12 cellular contexts compared by ENCODE assay signal in the genomic region with DNA sequence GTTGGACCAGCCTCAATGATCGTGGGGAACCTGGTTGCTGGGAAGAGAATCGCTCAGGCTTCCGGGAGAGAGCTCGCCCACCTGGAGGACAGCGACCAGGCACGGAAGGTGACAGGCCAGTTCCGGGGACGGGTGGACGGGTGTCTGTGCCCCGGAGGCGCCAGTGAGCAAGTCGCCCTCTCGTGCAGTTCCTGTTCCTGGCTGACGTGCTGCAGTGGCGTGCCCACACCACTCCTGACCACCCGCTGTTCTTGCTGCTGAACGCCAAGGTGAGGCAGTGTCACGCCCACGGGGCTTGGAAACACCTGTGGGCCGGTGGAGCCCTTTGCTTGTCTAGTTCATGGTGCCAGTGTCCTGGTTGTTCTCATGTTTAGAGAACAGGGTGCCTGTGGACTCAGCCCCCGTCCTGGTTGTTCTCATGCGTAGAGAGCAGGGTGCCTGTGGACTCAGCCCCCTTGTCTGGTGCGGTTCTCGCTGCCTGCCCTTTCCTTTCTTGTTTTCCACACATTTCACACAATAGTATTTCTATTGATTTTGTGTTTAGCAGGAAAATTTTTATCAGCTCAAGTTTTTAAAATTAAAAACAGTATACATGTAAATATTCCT. TPM values are rescaled to one million over a fixed set of nuclear protein-coding genes. Genes with fewer than 3 reads are reported as not detected.
A peak's percentile ranks its signal among the peaks of the same experiment; 100 is the strongest.
DNase-seq lines count a peak whose midpoint lies in the region; ATAC-seq and TF ChIP-seq lines count a peak whose summit lies in the region.
"Had no signal": no experiment of that assay in that cellular context is flagged by ENCODE, and none has a peak within 500 bp of the region (broad histone marks: within the 10 kb centered on the region; RNA-seq: fewer than 3 reads in every experiment).

No MANE protein-coding gene starts in this region.

- CTCF ChIA-PET in A673 (lab: Charles Lee) = no interaction called here

- DNase-seq in Ammon's horn (ENCODE audit: low spot score) (peak; percentile 32), T-helper 1 cell (peak in 3 of 5 donors; percentile 15 to 36 (median 32)), naive B cell (peak; percentile 21), A673 (ENCODE audit: low spot score) (no peak), HK-2 (ENCODE audit: unreplicated experiment) (no peak), NCI-H82 treated with DMSO at 0.1 percent for 48 hours (lab: John Stamatoyannopoulos, UW; ENCODE audit: unreplicated experiment) (no peak), glutamatergic neuron (no peak)
- DNase-seq in activated naive CD4-positive, alpha-beta T cell treated with anti-CD3 and anti-CD28 coated beads, Interleukin-2, amount 50 U/mL, for 72 hours (ENCODE audit: low spot score in 2 of 2) = peak; percentile 31 to 71
- DNase-seq: NK-92 treated with Interleukin-12 subunit alpha and Interleukin-12 subunit beta, amount 100 ng/mL, for 24 hours had no signal

- peaks cover 10% of the 10 kb centered on the region for H3K36me3 ChIP-seq in A673 (ENCODE audit: insufficient read depth, low read length, poor library complexity, severe bottlenecking)

- H3K4me3 Mint-ChIP-seq in naive B cell (peak overlapping the region; percentile 55 to 90 (median 72)), glutamatergic neuron (ENCODE audit: unreplicated experiment) (no peak overlapping the region)

- H3K4me1 Mint-ChIP-seq in naive B cell = peaks cover 18 to 34% (median 32%) of the 10 kb centered on the region in 3 donors
- no peaks in the 10 kb centered on the region for H3K4me1 Mint-ChIP-seq in glutamatergic neuron (ENCODE audit: low read depth, unreplicated experiment)

- no TSS peak for BruUV-seq in A673 (replicated peaks; lab: Mats Ljungman, UMichigan)

- POLR2A ChIA-PET in A673 (lab: Charles Lee; ENCODE audit: low non-redundant PET) = no interaction called here

- H3K27me3 Mint-ChIP-seq in naive B cell (no peaks in the 10 kb centered on the region), glutamatergic neuron (ENCODE audit: unreplicated experiment) (peaks cover 2% of the 10 kb centered on the region)
- H3K27me3 Mint-ChIP-seq: progenitor cell of endocrine pancreas had no signal

- H3K4me3 ChIP-seq in A673 (ENCODE audit: low read depth, low read length, poor library complexity, severe bottlenecking) = no peak overlapping the region

- peak; percentile 77 to 92 for ATAC-seq in activated naive CD4-positive, alpha-beta T cell treated with anti-CD3 and anti-CD28 coated beads, Interleukin-2, amount 50 U/mL, for 72 hours
- peak; percentile 57 to 66 for ATAC-seq in naive B cell (ENCODE audit: low read depth in 2 of 2)

- H3K9me3 Mint-ChIP-seq in activated naive CD4-positive, alpha-beta T cell treated with anti-CD3 and anti-CD28 coated beads, Interleukin-2, amount 50 U/mL, for 72 hours = peaks cover 0 to 3% of the 10 kb centered on the region in 2 donors
- peaks cover 0 to 7% (median 0%) of the 10 kb centered on the region in 7 donors for H3K9me3 Mint-ChIP-seq in naive B cell
- peaks cover 2% of the 10 kb centered on the region for H3K9me3 Mint-ChIP-seq in glutamatergic neuron (ENCODE audit: unreplicated experiment)

- intact Hi-C loops in A673 (cut with micrococcal nuclease; ENCODE audit: unreplicated experiment) = no loop called here

- no peak overlapping the region for H3K27ac ChIP-seq in A673 (ENCODE audit: low read depth, low read length, poor library complexity, severe bottlenecking)

- H3K36me3 Mint-ChIP-seq in activated naive CD4-positive, alpha-beta T cell treated with anti-CD3 and anti-CD28 coated beads, Interleukin-2, amount 50 U/mL, for 72 hours = peaks cover 17 to 28% of the 10 kb centered on the region in 2 donors
- H3K36me3 Mint-ChIP-seq in naive B cell (peaks cover 11 to 20% of the 10 kb centered on the region in 2 donors), glutamatergic neuron (ENCODE audit: unreplicated experiment) (peaks cover 14% of the 10 kb centered on the region)

- TF ChIP-seq CTCF in A673 (conservative IDR thresholded peaks at IDR 0.05; ENCODE audit: low read depth, low read length) (no peak), glutamatergic neuron (IDR thresholded peaks at IDR 0.05; ENCODE audit: partially characterized antibody, unreplicated experiment) (no peak)

- no peaks in the 10 kb centered on the region for H3K9me3 ChIP-seq in A673 (ENCODE audit: low read depth, low read length, poor library complexity, severe bottlenecking)

- peak overlapping the region; percentile 9 to 88 for H3K27ac Mint-ChIP-seq in activated naive CD4-positive, alpha-beta T cell treated with anti-CD3 and anti-CD28 coated beads, Interleukin-2, amount 50 U/mL, for 72 hours
- H3K27ac Mint-ChIP-seq in naive B cell = peak overlapping the region; percentile 4 to 97 (median 88)
- H3K27ac Mint-ChIP-seq in glutamatergic neuron (ENCODE audit: unreplicated experiment) = no peak overlapping the region
- H3K27ac Mint-ChIP-seq: progenitor cell of endocrine pancreas had no signal

- no peaks in the 10 kb centered on the region for H3K4me1 ChIP-seq in A673 (ENCODE audit: insufficient read depth, low read length, poor library complexity, severe bottlenecking)

- no peaks in the 10 kb centered on the region for H3K27me3 ChIP-seq in A673 (replicated peaks; ENCODE audit: insufficient read depth, low read depth, low read length, poor library complexity)

RNA-seq across cellular contexts. Expression of gene S100B, which starts 53.1 kb away (rescaled TPM):
- total RNA-seq in activated naive CD4-positive, alpha-beta T cell treated with anti-CD3 and anti-CD28 coated beads, Interleukin-2, amount 50 U/mL, for 72 hours = not detected
- under 1 TPM in 3 of 6 donors, not detected in 3; 0.34 to 0.45 (median 0.36) TPM for polyA plus RNA-seq in naive B cell (ENCODE audit: low read depth in 6 of 6)
- not detected in 2 replicates for total RNA-seq in A673 (2021)
- total RNA-seq in glutamatergic neuron (ENCODE audit: unreplicated experiment) = not detected
- total RNA-seq: glomerular endothelial cell, progenitor cell of endocrine pancreas had no signal
- polyA plus RNA-seq: AG04450 had no signal

Comparison
In these comparisons a context has a peak if more than half of its experiments do, and no peak if none do; other contexts are left out.
1. DNase-seq: peak in Ammon's horn (single experiment), T-helper 1 cell (3 of 5), activated naive CD4-positive, alpha-beta T cell treated with anti-CD3 and anti-CD28 coated beads, Interleukin-2, amount 50 U/mL, for 72 hours (2 of 2) and naive B cell (single experiment); none in A673 (single experiment), HK-2 (single experiment), NCI-H82 treated with DMSO at 0.1 percent for 48 hours (single experiment) and glutamatergic neuron (single experiment).